9 cellular contexts compared by ENCODE assay signal in the genomic region with DNA sequence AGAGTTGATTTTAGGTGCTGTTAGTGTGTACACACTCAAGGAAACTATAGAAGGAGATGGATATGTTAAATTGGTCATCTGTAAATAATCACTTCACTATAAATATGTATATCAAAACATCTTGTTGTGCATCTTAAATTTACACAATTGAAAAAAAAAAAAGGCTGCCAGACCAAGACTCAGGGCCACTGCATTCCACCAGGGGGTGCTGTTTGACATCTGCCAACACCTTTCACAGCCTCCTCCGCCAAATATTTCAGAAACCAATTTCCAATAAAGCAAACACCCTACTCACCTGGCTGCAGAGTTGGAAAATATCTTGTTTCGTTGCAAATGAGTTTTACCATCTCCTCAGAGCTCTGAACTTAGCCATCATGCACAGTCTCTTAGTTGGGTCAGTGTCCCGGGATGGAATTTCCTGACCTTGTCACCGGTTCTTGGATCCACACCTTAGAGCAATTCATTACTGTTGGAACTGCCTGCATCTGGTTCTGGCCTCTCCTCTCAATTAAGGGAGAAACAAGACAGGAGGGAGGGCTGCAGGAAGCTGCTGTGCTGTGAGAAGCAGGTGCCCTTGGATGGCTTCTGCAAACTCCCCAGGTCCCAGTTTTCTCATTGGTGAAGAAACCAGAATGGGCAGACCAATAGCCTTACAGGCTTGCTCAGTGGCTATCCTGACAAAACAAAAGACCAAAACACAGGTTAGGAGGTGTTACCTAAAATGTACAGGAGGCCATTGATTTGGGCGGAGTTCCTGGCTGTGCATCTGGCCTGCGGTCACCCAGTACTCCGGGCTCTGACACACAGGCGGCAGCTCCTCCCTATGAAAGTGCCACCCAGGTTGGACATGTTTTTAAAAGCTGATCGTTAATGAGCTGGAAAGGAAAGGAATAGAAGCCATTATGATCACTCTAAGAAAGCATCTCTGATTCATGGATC.
DNase-seq lines count a peak whose midpoint lies in the region; ATAC-seq and TF ChIP-seq lines count a peak whose summit lies in the region.
"Had no signal": no experiment of that assay in that cellular context is flagged by ENCODE, and none has a peak within 500 bp of the region (broad histone marks: within the 10 kb centered on the region; RNA-seq: fewer than 3 reads in every experiment).

No MANE protein-coding gene starts in this region.

- intact Hi-C loops in CD4-positive, alpha-beta memory T cell (cut with micrococcal nuclease): loop anchor here (5.0 kb wide), 1 partner anchor 796 kb away; no protein-coding TSS in a partner anchor

- no peak overlapping the region for H3K4me3 Mint-ChIP-seq in CD4-positive, alpha-beta memory T cell

- DNase-seq in CD4-positive, alpha-beta memory T cell: peak in 4 of 5 donors; percentile 14 to 28 (median 17)
- DNase-seq in HuH-7.5 (ENCODE audit: low spot score) (peak; percentile 22), RPMI8226 (peak; percentile 93), hepatocyte (ENCODE audit: low spot score) (peak; percentile 78), mesenteric fat pad (ENCODE audit: low spot score) (no peak)
- peak; percentile 27 for DNase-seq in activated naive CD8-positive, alpha-beta T cell treated with anti-CD3 and anti-CD28 coated beads, Interleukin-2, amount 50 U/mL, for 16 hours (ENCODE audit: low read depth, low spot score)
- peak; percentile 62 for DNase-seq in stimulated activated CD4-positive, alpha-beta T cell treated with anti-CD3 and anti-CD28 coated beads, Interleukin-12 subunit alpha, Interleukin-12 subunit beta, amount 100 ng/mL, for 4 hours

- no peaks in the 10 kb centered on the region for H3K9me2 ChIP-seq in hepatocyte (replicated peaks; ENCODE audit: insufficient read depth)

- POLR2A ChIA-PET in CD4-positive, alpha-beta memory T cell (lab: Charles Lee; ENCODE audit: partially characterized antibody): no interaction called here

- peaks cover 0 to 14% (median 2%) of the 10 kb centered on the region in 4 donors for H3K4me1 Mint-ChIP-seq in CD4-positive, alpha-beta memory T cell

- H3K36me3 ChIP-seq in CD4-positive, alpha-beta memory T cell (ENCODE audit: insufficient read depth, low read length): no peaks in the 10 kb centered on the region
- no peaks in the 10 kb centered on the region for H3K36me3 ChIP-seq in hepatocyte (replicated peaks; ENCODE audit: insufficient read depth, low read depth)

- WGBS in hepatocyte (ENCODE audit: low lambda C conversion rate, missing lambda C conversion rate): 75% methylated on average over 9 of the region's 9 CpGs

- no peak for ATAC-seq in GM18520 (IDR thresholded peaks at IDR 0.05; ENCODE audit: unreplicated experiment)

- H2AFZ ChIP-seq in hepatocyte: no peak overlapping the region

- no peak overlapping the region for H3K4me3 ChIP-seq in CD4-positive, alpha-beta memory T cell (ENCODE audit: low read length in 2 of 2)
- no peak overlapping the region for H3K4me3 ChIP-seq in hepatocyte
- H3K4me3 ChIP-seq: skin epidermis had no signal

- CTCF ChIA-PET in CD4-positive, alpha-beta memory T cell (lab: Charles Lee; ENCODE audit: partially characterized antibody): interaction anchor here (1.1 kb wide), 1 partner anchor 29 kb away, joined by 3 read pairs; no protein-coding TSS in a partner anchor

- no peaks in the 10 kb centered on the region for H3K9me3 ChIP-seq in CD4-positive, alpha-beta memory T cell (ENCODE audit: control insufficient read depth in 1 of 2, low read length in 2 of 2)
- no peaks in the 10 kb centered on the region for H3K9me3 ChIP-seq in hepatocyte (ENCODE audit: low read depth)

- no peaks in the 10 kb centered on the region for H4K20me1 ChIP-seq in hepatocyte (ENCODE audit: insufficient read depth, poor library complexity, severe bottlenecking)

- H3K79me2 ChIP-seq in hepatocyte: no peaks in the 10 kb centered on the region

- H3K27me3 Mint-ChIP-seq in CD4-positive, alpha-beta memory T cell: peaks cover 0 to 4% of the 10 kb centered on the region in 2 donors

- H3K27me3 ChIP-seq in CD4-positive, alpha-beta memory T cell (ENCODE audit: insufficient read depth, low read length): no peaks in the 10 kb centered on the region
- H3K27me3 ChIP-seq in hepatocyte: no peaks in the 10 kb centered on the region

- no peak overlapping the region for H3K27ac ChIP-seq in CD4-positive, alpha-beta memory T cell (ENCODE audit: low read depth, low read length)
- H3K27ac ChIP-seq in hepatocyte: no peak overlapping the region
- H3K27ac ChIP-seq: skin epidermis had no signal

- TF ChIP-seq CTCF in hepatocyte (IDR thresholded peaks at IDR 0.05; ENCODE audit: poor library complexity): peak; percentile 91

- no peak overlapping the region for H3K27ac Mint-ChIP-seq in CD4-positive, alpha-beta memory T cell

- no peaks in the 10 kb centered on the region for H3K36me3 Mint-ChIP-seq in CD4-positive, alpha-beta memory T cell

- no peaks in the 10 kb centered on the region for H3K4me1 ChIP-seq in CD4-positive, alpha-beta memory T cell (ENCODE audit: insufficient read depth, low read length)
- H3K4me1 ChIP-seq in hepatocyte (ENCODE audit: insufficient read depth): peaks cover 6% of the 10 kb centered on the region

- no peak overlapping the region for H3K4me2 ChIP-seq in hepatocyte

- peaks cover 0 to 4% (median 0%) of the 10 kb centered on the region in 8 donors for H3K9me3 Mint-ChIP-seq in CD4-positive, alpha-beta memory T cell
